ENCODE assay signal across 14 cellular contexts in genomic region chr7:47428052-47428779, GRCh38.
A peak's percentile ranks its signal among the peaks of the same experiment; 100 is the strongest.
DNase-seq lines count a peak whose midpoint lies in the region; ATAC-seq, FAIRE-seq and TF ChIP-seq lines count a peak whose summit lies in the region.
"Had no signal": no experiment of that assay in that cellular context is flagged by ENCODE, and none has a peak within 500 bp of the region (broad histone marks: within the 10 kb centered on the region; RNA-seq: fewer than 3 reads in every experiment).

No MANE protein-coding gene starts in this region.

- H2AFZ ChIP-seq in endothelial cell of umbilical vein (ENCODE audit: low read depth, low read length), result peak overlapping the region; percentile 3

- TF ChIP-seq POLR2A in endothelial cell of umbilical vein (IDR thresholded peaks at IDR 0.05; ENCODE audit: low read depth, low read length), result no peak
- no peak for TF ChIP-seq POLR2A in sigmoid colon (IDR thresholded peaks at IDR 0.05)

- H3K4me2 ChIP-seq in endothelial cell of umbilical vein (ENCODE audit: insufficient read depth, low read length), result peak overlapping the region; percentile 7
- H3K4me2 ChIP-seq: A549 had no signal

- WGBS in sigmoid colon, 2 donors, result 86 to 93% methylated on average over 12 of the region's 12 CpGs

- intact Hi-C loops in endothelial cell of umbilical vein (cut with micrococcal nuclease) (loop anchor here (2.0 to 5.0 kb wide), 2 partner anchors 25 to 101 kb away; no protein-coding TSS in a partner anchor), sigmoid colon (cut with DNase I) (no loop called here)
- intact Hi-C loops in activated CD8-positive, alpha-beta T cell treated with anti-CD3 and anti-CD28 coated beads for 36 hours (cut with micrococcal nuclease), result no loop called here

- no peak for TF ChIP-seq EP300 in sigmoid colon (IDR thresholded peaks at IDR 0.05)

- H3K79me2 ChIP-seq in endothelial cell of umbilical vein (ENCODE audit: control insufficient read depth, insufficient read depth, low read length), result no peaks in the 10 kb centered on the region

- POLR2A ChIA-PET in endothelial cell of umbilical vein (lab: Charles Lee), result interaction anchor here (1.6 kb wide), 1 partner anchor 10 kb away, joined by 3 read pairs; no protein-coding TSS in a partner anchor
- POLR2A ChIA-PET in activated CD8-positive, alpha-beta T cell treated with anti-CD3 and anti-CD28 coated beads for 36 hours (lab: Charles Lee), result no interaction called here

- CTCF ChIA-PET in endothelial cell of umbilical vein (lab: Charles Lee), result interaction anchor here (0.6 to 2.1 kb wide), 5 partner anchors 8 to 391 kb away, joined by 3 to 27 read pairs (median 5); no protein-coding TSS in a partner anchor
- CTCF ChIA-PET in activated CD8-positive, alpha-beta T cell treated with anti-CD3 and anti-CD28 coated beads for 36 hours (lab: Charles Lee), result no interaction called here

- no peak for TF ChIP-seq CTCF in endothelial cell of umbilical vein (IDR thresholded peaks at IDR 0.05; ENCODE audit: extremely low read depth in 1 of 2, insufficient read depth in 1 of 2, low read depth in 1 of 2, low read length in 2 of 2)
- no peak for TF ChIP-seq CTCF in sigmoid colon (IDR thresholded peaks at IDR 0.05)
- TF ChIP-seq CTCF in activated CD8-positive, alpha-beta T cell treated with anti-CD3 and anti-CD28 coated beads for 36 hours (IDR thresholded peaks at IDR 0.05), result no peak

- peak; percentile 99 for FAIRE-seq in endothelial cell of umbilical vein (lab: Jason Lieb, UNC)
- FAIRE-seq: A549 had no signal

- H4K20me1 ChIP-seq in endothelial cell of umbilical vein (replicated peaks; ENCODE audit: control insufficient read depth, extremely low read depth, insufficient read depth, low read length), result no peaks in the 10 kb centered on the region

- H3K27me3 ChIP-seq in endothelial cell of umbilical vein (ENCODE audit: control insufficient read depth in 2 of 2, insufficient read depth in 2 of 2, low read length in 2 of 2), result no peaks in the 10 kb centered on the region
- H3K27me3 ChIP-seq in sigmoid colon, result no peaks in the 10 kb centered on the region

- peaks cover 0 to 3% of the 10 kb centered on the region in 2 experiments for H3K36me3 ChIP-seq in endothelial cell of umbilical vein (ENCODE audit: control insufficient read depth in 2 of 2, extremely low read depth in 1 of 2, insufficient read depth in 2 of 2, low read length in 2 of 2)
- peaks cover 0 to 23% (median 5%) of the 10 kb centered on the region in 4 donors for H3K36me3 ChIP-seq in sigmoid colon

- H3K36me3 Mint-ChIP-seq in activated CD8-positive, alpha-beta T cell treated with anti-CD3 and anti-CD28 coated beads for 36 hours (ENCODE audit: low read depth), result no peaks in the 10 kb centered on the region
- H3K36me3 Mint-ChIP-seq in T-helper 2 cell treated with Interferon-gamma antibody and Interleukin-4, amounts not matched to agents 5 μg/mL and 100 μg/mL, for 36 hours (ENCODE audit: low read depth), result no peaks in the 10 kb centered on the region
- H3K36me3 Mint-ChIP-seq: activated CD4-positive, alpha-beta memory T cell treated with anti-CD3 and anti-CD28 coated beads for 36 hours; CD8-positive, alpha-beta T cell had no signal

- dilution Hi-C loops in endothelial cell of umbilical vein (cut with MboI; ENCODE audit: extremely low pct_ligation_motif_present, low sequenced_read_pairs), result no loop called here

- H3K4me3 Mint-ChIP-seq in activated CD8-positive, alpha-beta T cell treated with anti-CD3 and anti-CD28 coated beads for 36 hours, result no peak overlapping the region
- no peak overlapping the region for H3K4me3 Mint-ChIP-seq in T-helper 2 cell treated with Interferon-gamma antibody and Interleukin-4, amounts not matched to agents 5 μg/mL and 100 μg/mL, for 36 hours
- H3K4me3 Mint-ChIP-seq: activated CD4-positive, alpha-beta memory T cell treated with anti-CD3 and anti-CD28 coated beads for 36 hours; CD8-positive, alpha-beta T cell; HFFc6 had no signal

- DNase-seq in NCI-H345 (lab: John Stamatoyannopoulos, UW) (peak; percentile 30), NCI-H345 treated with DMSO at 0.1 percent for 48 hours (lab: John Stamatoyannopoulos, UW; ENCODE audit: unreplicated experiment) (no peak), NCI-H774 (lab: John Stamatoyannopoulos, UW) (peak; percentile 74), endothelial cell of umbilical vein (ENCODE audit: low read depth, low spot score) (peak; percentile 74), sigmoid colon (peak; percentile 38), GDM1 (lab: John Stamatoyannopoulos, UW) (no peak)
- no peak for DNase-seq in activated CD8-positive, alpha-beta T cell treated with anti-CD3 and anti-CD28 coated beads for 36 hours
- no peak for DNase-seq in T-helper 2 cell treated with Interferon-gamma antibody and Interleukin-4, amounts not matched to agents 5 μg/mL and 100 μg/mL, for 36 hours (ENCODE audit: low spot score)
- DNase-seq: activated CD4-positive, alpha-beta memory T cell treated with anti-CD3 and anti-CD28 coated beads for 36 hours; CD8-positive, alpha-beta T cell; HFFc6; occipital lobe had no signal

- H3K9me3 ChIP-seq in endothelial cell of umbilical vein (replicated peaks; ENCODE audit: control insufficient read depth, insufficient read depth, low read length) (no peaks in the 10 kb centered on the region), sigmoid colon (no peaks in the 10 kb centered on the region)
- H3K9me3 ChIP-seq: A549 had no signal

- H3K27me3 Mint-ChIP-seq in activated CD8-positive, alpha-beta T cell treated with anti-CD3 and anti-CD28 coated beads for 36 hours, result no peaks in the 10 kb centered on the region
- no peaks in the 10 kb centered on the region for H3K27me3 Mint-ChIP-seq in T-helper 2 cell treated with Interferon-gamma antibody and Interleukin-4, amounts not matched to agents 5 μg/mL and 100 μg/mL, for 36 hours (ENCODE audit: low read depth)
- H3K27me3 Mint-ChIP-seq: activated CD4-positive, alpha-beta memory T cell treated with anti-CD3 and anti-CD28 coated beads for 36 hours had no signal

- H3K9me1 ChIP-seq in endothelial cell of umbilical vein (replicated peaks; ENCODE audit: control insufficient read depth, extremely low read depth, insufficient read depth, low read length), result no peaks in the 10 kb centered on the region

- TSS peak; percentile 25 for BruUV-seq in endothelial cell of umbilical vein (replicated peaks; lab: Mats Ljungman, UMichigan)

- peak overlapping the region; percentile 30 for H3K9ac ChIP-seq in endothelial cell of umbilical vein (replicated peaks; ENCODE audit: extremely low read depth, insufficient read depth, low read length)

- no peaks in the 10 kb centered on the region for H3K9me3 Mint-ChIP-seq in activated CD8-positive, alpha-beta T cell treated with anti-CD3 and anti-CD28 coated beads for 36 hours
- no peaks in the 10 kb centered on the region for H3K9me3 Mint-ChIP-seq in T-helper 2 cell treated with Interferon-gamma antibody and Interleukin-4, amounts not matched to agents 5 μg/mL and 100 μg/mL, for 36 hours
- H3K9me3 Mint-ChIP-seq: activated CD4-positive, alpha-beta memory T cell treated with anti-CD3 and anti-CD28 coated beads for 36 hours; CD8-positive, alpha-beta T cell; HFFc6 had no signal

- no peak overlapping the region for H3K27ac Mint-ChIP-seq in activated CD8-positive, alpha-beta T cell treated with anti-CD3 and anti-CD28 coated beads for 36 hours
- H3K27ac Mint-ChIP-seq in T-helper 2 cell treated with Interferon-gamma antibody and Interleukin-4, amounts not matched to agents 5 μg/mL and 100 μg/mL, for 36 hours, result no peak overlapping the region
- H3K27ac Mint-ChIP-seq: activated CD4-positive, alpha-beta memory T cell treated with anti-CD3 and anti-CD28 coated beads for 36 hours; CD8-positive, alpha-beta T cell; HFFc6 had no signal

- peaks cover 21% of the 10 kb centered on the region for H3K4me1 ChIP-seq in endothelial cell of umbilical vein (ENCODE audit: control insufficient read depth, extremely low read depth, insufficient read depth, low read length)
- H3K4me1 ChIP-seq in sigmoid colon, result peaks cover 0 to 5% (median 0%) of the 10 kb centered on the region in 4 donors

- H3K27ac ChIP-seq in endothelial cell of umbilical vein (ENCODE audit: insufficient read depth, low read depth, low read length) (peak overlapping the region; percentile 67), sigmoid colon (no peak overlapping the region)
- H3K27ac ChIP-seq: dorsolateral prefrontal cortex had no signal

- ATAC-seq in activated CD8-positive, alpha-beta T cell treated with anti-CD3 and anti-CD28 coated beads for 36 hours, result no peak
- ATAC-seq: CD8-positive, alpha-beta T cell had no signal

- H3K4me1 Mint-ChIP-seq in activated CD8-positive, alpha-beta T cell treated with anti-CD3 and anti-CD28 coated beads for 36 hours (ENCODE audit: low read depth), result no peaks in the 10 kb centered on the region
- H3K4me1 Mint-ChIP-seq in T-helper 2 cell treated with Interferon-gamma antibody and Interleukin-4, amounts not matched to agents 5 μg/mL and 100 μg/mL, for 36 hours (ENCODE audit: low read depth), result no peaks in the 10 kb centered on the region

- H3K4me3 ChIP-seq in endothelial cell of umbilical vein (replicated peaks in 1 of 3; ENCODE audit: insufficient read depth in 1 of 3, low read depth in 1 of 3, low read length in 3 of 3) (no peak overlapping the region), sigmoid colon (no peak overlapping the region)
- H3K4me3 ChIP-seq: A549 had no signal

TF ChIP-seq in endothelial cell of umbilical vein, 7 proteins besides CTCF, POLR2A, EP300 and RAD21:
- TF ChIP-seq EZH2 (IDR thresholded peaks at IDR 0.05; ENCODE audit: borderline replicate concordance, low read depth, low read length, severe bottlenecking) (no peak), POLR2AphosphoS5 (IDR thresholded peaks at IDR 0.05; ENCODE audit: insufficient read depth, low read depth, low read length) (no peak), MAX (IDR thresholded peaks at IDR 0.05; ENCODE audit: insufficient read depth, insufficient read length) (no peak), JUN (IDR thresholded peaks at IDR 0.05; ENCODE audit: borderline replicate concordance, insufficient read depth, insufficient read length, low read depth) (no peak), FOS (IDR thresholded peaks at IDR 0.05; ENCODE audit: borderline replicate concordance, insufficient read depth, low read length) (no peak), MYC (IDR thresholded peaks at IDR 0.05; ENCODE audit: low read depth, low read length) (no peak), GATA2 (IDR thresholded peaks at IDR 0.05; ENCODE audit: insufficient read depth, insufficient read length, low read depth, low read length) (no peak)
TF ChIP-seq in endothelial cell of umbilical vein: peak in this region for 0.

Comparison
In these comparisons a context has a peak if more than half of its experiments do, and no peak if none do; other contexts are left out.
1. DNase-seq: peak in NCI-H345 (single experiment), NCI-H774 (single experiment), endothelial cell of umbilical vein (single experiment) and sigmoid colon (single experiment); none in NCI-H345 treated with DMSO at 0.1 percent for 48 hours (single experiment), GDM1 (single experiment), activated CD8-positive, alpha-beta T cell treated with anti-CD3 and anti-CD28 coated beads for 36 hours (single experiment) and T-helper 2 cell treated with Interferon-gamma antibody and Interleukin-4, amounts not matched to agents 5 μg/mL and 100 μg/mL, for 36 hours (single experiment).